ENCODE assay signal across 14 cellular contexts in genomic region chr10:3773465-3774017, GRCh38. TPM values are rescaled to one million over a fixed set of nuclear protein-coding genes. Genes with fewer than 3 reads are reported as not detected.
DNase-seq lines count a peak whose midpoint lies in the region; ATAC-seq, FAIRE-seq and TF ChIP-seq lines count a peak whose summit lies in the region.
"Had no signal": no experiment of that assay in that cellular context is flagged by ENCODE, and none has a peak within 500 bp of the region (broad histone marks: within the 10 kb centered on the region; RNA-seq: fewer than 3 reads in every experiment).

No MANE protein-coding gene starts in this region.

- no peak for TF ChIP-seq POLR2A in A549 (IDR thresholded peaks at IDR 0.05; ENCODE audit: low read length)

- H3K4me1 ChIP-seq in A549 = peaks cover 38% of the 10 kb centered on the region

- CTCF ChIA-PET in A549 (lab: Yijun Ruan, JAX) = interaction anchor here (1.0 to 3.9 kb wide), 4 partner anchors 9 to 581 kb away, joined by 3 to 13 read pairs (median 4); no protein-coding TSS in a partner anchor

- H3K4me3 ChIP-seq in A549 (no peak overlapping the region), choroid plexus epithelial cell (ENCODE audit: low read depth, low read length) (no peak overlapping the region)
- H3K4me3 ChIP-seq: upper lobe of left lung had no signal

- POLR2A ChIA-PET in A549 (lab: Yijun Ruan, JAX) = interaction anchor here (1.8 to 4.0 kb wide), 3 partner anchors 10 to 34 kb away, joined by 7 to 55 read pairs (median 13); partner anchors contain the start of gene KLF6

- no peak overlapping the region for H3K27ac ChIP-seq in A549

- 90% methylated on average over 10 of the region's 10 CpGs for WGBS in A549 (ENCODE audit: missing lambda C conversion rate)

- no peaks in the 10 kb centered on the region for H3K9me3 ChIP-seq in A549
- H3K9me3 ChIP-seq: upper lobe of left lung had no signal

- no peak overlapping the region for H3K4me2 ChIP-seq in A549

- ATAC-seq in A549 = peak in 1 of 2 experiments; percentile 2; a peak in 2 of 6 replicates
- ATAC-seq in HG03520 (IDR thresholded peaks at IDR 0.05; ENCODE audit: unreplicated experiment) = no peak
- ATAC-seq in HG02798 (IDR thresholded peaks at IDR 0.05; ENCODE audit: poor library complexity, unreplicated experiment) = no peak
- ATAC-seq in GM19397 (IDR thresholded peaks at IDR 0.05; ENCODE audit: unreplicated experiment) = no peak
- ATAC-seq: sciatic nerve had no signal

- TF ChIP-seq CTCF in A549 (IDR thresholded peaks at IDR 0.05) = no peak
- no peak for TF ChIP-seq CTCF in choroid plexus epithelial cell (conservative IDR thresholded peaks at IDR 0.05; ENCODE audit: low read depth, low read length)

- no peak for TF ChIP-seq EP300 in A549 (IDR thresholded peaks at IDR 0.05)

- DNase-seq in A549 (ENCODE audit: low read depth in 1 of 2, low spot score in 1 of 2) = no peak
- peak; percentile 54 for DNase-seq in HT-29 (ENCODE audit: low spot score)
- peak; percentile 66 for DNase-seq in choroid plexus epithelial cell (ENCODE audit: low read depth)
- DNase-seq in lung microvascular endothelial cell (ENCODE audit: low read depth in 2 of 2) = peak; percentile 61 to 80
- no peak for DNase-seq in 8988T
- DNase-seq: GDM1, NCI-H2171 treated with DMSO at 0.1 percent for 48 hours, T1000, upper lobe of left lung had no signal

- no peak for TF ChIP-seq RAD21 in A549 (conservative IDR thresholded peaks at IDR 0.05 in 1 of 2, IDR thresholded peaks at IDR 0.05 in 1 of 2)

- FAIRE-seq in A549 (lab: Jason Lieb, UNC) = no peak
- FAIRE-seq: endothelial cell of umbilical vein had no signal

TF ChIP-seq in A549, 52 proteins besides CTCF, POLR2A, EP300 and RAD21:
- TF ChIP-seq NFE2L2 (conservative IDR thresholded peaks at IDR 0.05; ENCODE audit: low read length) = no peak
- TF ChIP-seq HOXA7 (CRISPR knock-in tag; IDR thresholded peaks at IDR 0.05) = no peak
- TF ChIP-seq RARB (CRISPR knock-in tag; IDR thresholded peaks at IDR 0.05) = peak; percentile 64; the same call in 1 of the 2 replicates

RNA-seq across cellular contexts. Expression of gene KLF6, which starts 11.5 kb away (rescaled TPM):
- 71.5 and 86.8 TPM in 2 replicates for polyA plus RNA-seq in A549 (2011; rRNA removed)
- polyA plus RNA-seq in A549 (2012; cell fraction: cytosol; rRNA removed) = 67.2 and 78.1 TPM in 2 replicates
- polyA plus RNA-seq in A549 (2012; cell fraction: nucleus; rRNA removed) = 193 and 204 TPM in 2 replicates
- 30.5 to 31.9 TPM (median 30.6 TPM) in 3 replicates for polyA plus RNA-seq in A549 (2017; fragmentation: RNase III; extraction: RNeasy Plus Mini Kit Qiagen cat#74134 plus additional on column Dnase treatment)
- polyA minus RNA-seq in A549 (2011; rRNA and poly(A)+ RNA removed) = 384 and 462 TPM in 2 replicates
- 155 and 182 TPM in 2 replicates for total RNA-seq in HT-29 (2014; rRNA removed; shearing (Covaris generic))
- 63.2 and 170 TPM in 2 replicates for total RNA-seq in lung microvascular endothelial cell

Comparison
In these comparisons a context has a peak if more than half of its experiments do, and no peak if none do; other contexts are left out.
1. DNase-seq: peak in HT-29 (single experiment), choroid plexus epithelial cell (single experiment) and lung microvascular endothelial cell (2 of 2); none in A549 (0 of 2) and 8988T (single experiment).